ENCODE assay signal across 23 cellular contexts in genomic region chr18:51491678-51492372, GRCh38.
"Had no signal": no experiment of that assay in that cellular context is flagged by ENCODE, and none has a peak within 500 bp of the region (broad histone marks: within the 10 kb centered on the region; RNA-seq: fewer than 3 reads in every experiment).

No MANE protein-coding gene starts in this region.

- H3K27ac ChIP-seq: brain microvascular endothelial cell, Peyer's patch had no signal

- H3K4me1 ChIP-seq: Peyer's patch had no signal

- H3K36me3 ChIP-seq: brain microvascular endothelial cell, Peyer's patch had no signal

- DNase-seq: activated CD4-positive, alpha-beta memory T cell treated with anti-CD3 and anti-CD28 coated beads, Interleukin-2, amount 10 ng/mL, durations not matched to agents 7 days and 5 days; activated CD4-positive, alpha-beta T cell treated with anti-CD3 and anti-CD28 coated beads, Interleukin-2, amount 10 ng/mL, durations not matched to agents 7 days and 5 days; activated CD4-positive, CD25-positive, alpha-beta regulatory T cell; activated gamma-delta T cell treated with Interleukin-2 at 50 U/mL for 16 hours; activated naive CD4-positive, alpha-beta T cell treated with anti-CD3 and anti-CD28 coated beads, Interleukin-2, amount 10 ng/mL, durations not matched to agents 7 days and 5 days; activated naive CD8-positive, alpha-beta T cell treated with anti-CD3 and anti-CD28 coated beads for 36 hours; activated T-cell treated with anti-CD3 and anti-CD28 coated beads for 4 hours; activated T-cell treated with anti-CD3 and anti-CD28 coated beads, Interleukin-2, amount 50 U/mL, for 72 hours; brain microvascular endothelial cell; caudate nucleus; Kasumi-1; MV-4-11; NCI-H1092 treated with DMSO at 0.1 percent for 48 hours; NCI-H1436; NCI-H1694 treated with DMSO at 0.1 percent for 48 hours; NCI-H2029 treated with DMSO at 0.1 percent for 48 hours; NCI-H345; NCI-H510A; NCI-H526 treated with DMSO at 0.1 percent for 48 hours; Peyer's patch; SIG-M5; T-helper 17 cell; T1000 had no signal

- H3K9me3 ChIP-seq: Peyer's patch had no signal

- ATAC-seq: activated T-cell treated with anti-CD3 and anti-CD28 coated beads, Interleukin-2, amount 50 U/mL, for 72 hours; T-helper 17 cell had no signal

- H3K4me3 ChIP-seq: Peyer's patch had no signal

- H3K27me3 ChIP-seq: brain microvascular endothelial cell, Peyer's patch had no signal
